Comparison of ENCODE assay signal across 29 cellular contexts in genomic region chr2:67994716-67995115, GRCh38.
"Had no signal": no experiment of that assay in that cellular context is flagged by ENCODE, and none has a peak within 500 bp of the region (broad histone marks: within the 10 kb centered on the region; RNA-seq: fewer than 3 reads in every experiment).

No MANE protein-coding gene starts in this region.

- H2AFZ ChIP-seq: parathyroid adenoma had no signal

- H3K36me3 ChIP-seq: neutrophil, ovary, right lobe of liver, sigmoid colon, spleen, stomach, thoracic aorta, thyroid gland, tibial nerve, upper lobe of right lung, uterus had no signal

- H3K9ac ChIP-seq: parathyroid adenoma had no signal

- ATAC-seq: naive thymus-derived CD8-positive, alpha-beta T cell; natural killer cell treated with Interleukin-12 subunit alpha and Interleukin-12 subunit beta and Interleukin-15 and Interleukin-18, amount 100 ng/mL, for 72 hours; psoas muscle; right cardiac atrium; right lobe of liver; stimulated activated effector memory CD8-positive, alpha-beta T cell treated with anti-CD3 and anti-CD28 coated beads, Interleukin-12 subunit alpha, Interleukin-12 subunit beta, amount 100 ng/mL, for 72 hours; stimulated activated naive B cell treated with anti-CD40 and anti-IgM and Interleukin-4, amounts not matched to agents 10 μg/mL and 1 μg/mL and 100 μg/mL, for 72 hours; upper lobe of right lung had no signal

- H3K27ac ChIP-seq: neutrophil, ovary, parathyroid adenoma, psoas muscle, right lobe of liver, sigmoid colon, skin epidermis, spleen, stomach, thoracic aorta, thyroid gland, tibial nerve, upper lobe of right lung, uterus had no signal

- H3K4me3 ChIP-seq: ovary, psoas muscle, right lobe of liver, sigmoid colon, skin epidermis, smooth muscle cell, spleen, stomach, thoracic aorta, thyroid gland, tibial nerve, upper lobe of right lung, uterus had no signal

- H3K4me1 ChIP-seq: parathyroid adenoma, psoas muscle, right lobe of liver, sigmoid colon, spleen, stomach, thyroid gland, tibial nerve, upper lobe of right lung, uterus had no signal

- DNase-seq: naive B cell; naive thymus-derived CD8-positive, alpha-beta T cell; nephron progenitor cell; nucleus accumbens; ovary; posterior cingulate gyrus; psoas muscle; right cardiac atrium; right lobe of liver; sigmoid colon; spleen; stimulated activated CD4-positive, alpha-beta T cell treated with anti-CD3 and anti-CD28 coated beads, Interleukin-12 subunit alpha, Interleukin-12 subunit beta, amount 100 ng/mL, for 4 hours; stimulated activated CD4-positive, alpha-beta T cell treated with anti-CD3 and anti-CD28 coated beads, Interleukin-2, amount 100 ng/mL, for 24 hours; stimulated activated CD4-positive, alpha-beta T cell treated with anti-CD3 and anti-CD28 coated beads, Interleukin-2, amount 100 ng/mL, for 48 hours; stimulated activated CD4-positive, alpha-beta T cell treated with anti-CD3 and anti-CD28 coated beads, Interleukin-4, amount 100 ng/mL, for 24 hours; stimulated activated naive B cell treated with anti-CD40 and anti-IgM and Interleukin-4, amounts not matched to agents 10 μg/mL and 1 μg/mL and 100 μg/mL, for 72 hours; stimulated activated naive CD4-positive, alpha-beta T cell treated with Interleukin-2 at 50 U/mL for 16 hours; stomach; thyroid gland; upper lobe of right lung; uterus had no signal

- H3K9me3 ChIP-seq: neutrophil, psoas muscle, right lobe of liver, sigmoid colon, stomach, thoracic aorta, thyroid gland, tibial nerve, upper lobe of right lung, uterus had no signal

- H3K79me2 ChIP-seq: parathyroid adenoma had no signal

- H3K27me3 ChIP-seq: neutrophil, ovary, right lobe of liver, sigmoid colon, spleen, stomach, thyroid gland, tibial nerve, upper lobe of right lung, uterus had no signal

- H3K4me2 ChIP-seq: smooth muscle cell had no signal
